ENCODE assay signal across 21 cellular contexts in the genomic region with DNA sequence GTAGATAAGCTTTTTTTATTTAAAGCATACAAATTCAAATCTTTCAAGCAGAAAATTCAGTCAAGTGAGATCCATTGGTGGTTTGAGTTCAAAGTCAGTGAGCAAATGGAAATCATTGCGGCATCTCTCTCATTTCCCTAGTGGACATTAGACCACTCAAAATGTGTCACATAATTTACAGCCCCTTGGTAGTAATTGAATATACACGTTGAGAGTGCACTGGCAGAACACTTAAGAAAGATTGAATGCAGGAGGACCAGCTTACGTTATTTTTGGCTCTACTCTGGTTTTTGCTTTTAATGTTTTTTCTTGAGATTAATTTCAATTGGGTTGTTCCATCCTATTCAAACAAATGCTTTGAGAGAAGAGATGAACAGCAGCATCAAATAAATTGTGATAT.
DNase-seq lines count a peak whose midpoint lies in the region; ATAC-seq and TF ChIP-seq lines count a peak whose summit lies in the region.
"Had no signal": no experiment of that assay in that cellular context is flagged by ENCODE, and none has a peak within 500 bp of the region (broad histone marks: within the 10 kb centered on the region; RNA-seq: fewer than 3 reads in every experiment).

No MANE protein-coding gene starts in this region.

- no peak for TF ChIP-seq EP300 in SK-N-SH (IDR thresholded peaks at IDR 0.05; ENCODE audit: borderline replicate concordance in 1 of 2, low read depth in 1 of 2, low read length in 1 of 2)

- WGBS in SK-N-SH (ENCODE audit: low lambda C conversion rate) = 47% methylated on average over 3 of the region's 3 CpGs

- H3K27ac ChIP-seq in SK-N-SH (ENCODE audit: low read depth in 2 of 2, low read length in 1 of 2) = no peak overlapping the region
- H3K27ac ChIP-seq: 22Rv1 had no signal

- peaks cover 3% of the 10 kb centered on the region for H3F3A ChIP-seq in SK-N-SH (replicated peaks; ENCODE audit: insufficient read depth)

- H3K4me3 ChIP-seq in SK-N-SH (ENCODE audit: low read depth in 2 of 2, low read length in 1 of 2) = no peak overlapping the region

- no peaks in the 10 kb centered on the region for H3K79me2 ChIP-seq in SK-N-SH (ENCODE audit: insufficient read depth)

- peak in 2 of 3 experiments; percentile 67 to 82 for DNase-seq in NCI-H1417 (lab: John Stamatoyannopoulos, UW)
- no peak for DNase-seq in NCI-H1417 treated with DMSO at 0.1 percent for 48 hours (lab: John Stamatoyannopoulos, UW)
- DNase-seq in NCI-H187 treated with DMSO at 0.1 percent for 48 hours (lab: John Stamatoyannopoulos, UW) = peak; percentile 72
- no peak for DNase-seq in SK-N-SH
- DNase-seq in stromal cell of bone marrow (ENCODE audit: low read depth) = peak; percentile 3
- no peak for DNase-seq in HCEC 1CT
- DNase-seq in KG1 (lab: John Stamatoyannopoulos, UW) = no peak
- DNase-seq: AML-193; C1 segment of cervical spinal cord; CD8-positive, alpha-beta T cell; DMS153; Karpas-422; MV-4-11; NCI-H146; NCI-H2081; NCI-H510A treated with DMSO at 0.1 percent for 48 hours; NCI-H748 treated with DMSO at 0.1 percent for 48 hours; SIG-M5 had no signal

- no peaks in the 10 kb centered on the region for H3K9me3 ChIP-seq in SK-N-SH

- H3K36me3 ChIP-seq in SK-N-SH (replicated peaks in 1 of 2; ENCODE audit: control insufficient read depth in 1 of 2, insufficient read depth in 2 of 2, low read length in 1 of 2) = no peaks in the 10 kb centered on the region

- no peak for TF ChIP-seq RAD21 in SK-N-SH (IDR thresholded peaks at IDR 0.05; ENCODE audit: low read length)

- H3K4me1 ChIP-seq in SK-N-SH (ENCODE audit: control insufficient read depth in 1 of 2, insufficient read depth in 2 of 2, low read depth in 1 of 2, low read length in 1 of 2) = no peaks in the 10 kb centered on the region

- POLR2A ChIA-PET in SK-N-SH (lab: Yijun Ruan, JAX) = no interaction called here

- ATAC-seq in GM19324 (IDR thresholded peaks at IDR 0.05; ENCODE audit: low FRiP score, unreplicated experiment) = no peak
- ATAC-seq: CD8-positive, alpha-beta T cell; Panc1 had no signal

- no peak overlapping the region for H3K4me2 ChIP-seq in SK-N-SH

- TF ChIP-seq CTCF in SK-N-SH (IDR thresholded peaks at IDR 0.05) = no peak

- no peaks in the 10 kb centered on the region for H4K20me1 ChIP-seq in SK-N-SH (ENCODE audit: insufficient read depth)

- H2AFZ ChIP-seq in SK-N-SH (ENCODE audit: low read depth) = 0 out of 2 replicates have a peak overlapping the region, but pooled peaks have one; percentile 6

- CTCF ChIA-PET in SK-N-SH (lab: Yijun Ruan, JAX) = no interaction called here

- no peaks in the 10 kb centered on the region for H3K9me2 ChIP-seq in SK-N-SH

- H3K9ac ChIP-seq in SK-N-SH = no peak overlapping the region

- no peaks in the 10 kb centered on the region for H3K27me3 ChIP-seq in SK-N-SH (ENCODE audit: insufficient read depth)

TF ChIP-seq in SK-N-SH, 30 proteins besides CTCF, POLR2A, EP300 and RAD21:
- TF ChIP-seq, protein P1, sequence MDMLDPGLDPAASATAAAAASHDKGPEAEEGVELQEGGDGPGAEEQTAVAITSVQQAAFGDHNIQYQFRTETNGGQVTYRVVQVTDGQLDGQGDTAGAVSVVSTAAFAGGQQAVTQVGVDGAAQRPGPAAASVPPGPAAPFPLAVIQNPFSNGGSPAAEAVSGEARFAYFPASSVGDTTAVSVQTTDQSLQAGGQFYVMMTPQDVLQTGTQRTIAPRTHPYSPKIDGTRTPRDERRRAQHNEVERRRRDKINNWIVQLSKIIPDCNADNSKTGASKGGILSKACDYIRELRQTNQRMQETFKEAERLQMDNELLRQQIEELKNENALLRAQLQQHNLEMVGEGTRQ (IDR thresholded peaks at IDR 0.05; ENCODE audit: borderline replicate concordance, low read depth, low read length) = no peak
- TF ChIP-seq JUND (IDR thresholded peaks at IDR 0.05) = no peak
- TF ChIP-seq RCOR1 (IDR thresholded peaks at IDR 0.05; ENCODE audit: low read length) = no peak
- TF ChIP-seq RFX5 (IDR thresholded peaks at IDR 0.05; ENCODE audit: low read length) = no peak
- TF ChIP-seq, protein P2, sequence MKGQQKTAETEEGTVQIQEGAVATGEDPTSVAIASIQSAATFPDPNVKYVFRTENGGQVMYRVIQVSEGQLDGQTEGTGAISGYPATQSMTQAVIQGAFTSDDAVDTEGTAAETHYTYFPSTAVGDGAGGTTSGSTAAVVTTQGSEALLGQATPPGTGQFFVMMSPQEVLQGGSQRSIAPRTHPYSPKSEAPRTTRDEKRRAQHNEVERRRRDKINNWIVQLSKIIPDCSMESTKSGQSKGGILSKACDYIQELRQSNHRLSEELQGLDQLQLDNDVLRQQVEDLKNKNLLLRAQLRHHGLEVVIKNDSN (IDR thresholded peaks at IDR 0.05; ENCODE audit: borderline replicate concordance, low read depth) = no peak
- TF ChIP-seq SMC3 (IDR thresholded peaks at IDR 0.05; ENCODE audit: low read depth, low read length) = no peak
- no peak for TF ChIP-seq FOSL2 (IDR thresholded peaks at IDR 0.05; ENCODE audit: borderline replicate concordance, low read depth)
- no peak for TF ChIP-seq ELF1 (IDR thresholded peaks at IDR 0.05)
- TF ChIP-seq CHD2 (IDR thresholded peaks at IDR 0.05; ENCODE audit: low read length, partially characterized antibody) = no peak
- TF ChIP-seq TEAD4 (IDR thresholded peaks at IDR 0.05; ENCODE audit: borderline replicate concordance, insufficient read depth) = no peak
- TF ChIP-seq, protein P3, sequence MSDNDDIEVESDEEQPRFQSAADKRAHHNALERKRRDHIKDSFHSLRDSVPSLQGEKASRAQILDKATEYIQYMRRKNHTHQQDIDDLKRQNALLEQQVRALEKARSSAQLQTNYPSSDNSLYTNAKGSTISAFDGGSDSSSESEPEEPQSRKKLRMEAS (IDR thresholded peaks at IDR 0.05; ENCODE audit: low read depth) = no peak
- TF ChIP-seq, protein P4, sequence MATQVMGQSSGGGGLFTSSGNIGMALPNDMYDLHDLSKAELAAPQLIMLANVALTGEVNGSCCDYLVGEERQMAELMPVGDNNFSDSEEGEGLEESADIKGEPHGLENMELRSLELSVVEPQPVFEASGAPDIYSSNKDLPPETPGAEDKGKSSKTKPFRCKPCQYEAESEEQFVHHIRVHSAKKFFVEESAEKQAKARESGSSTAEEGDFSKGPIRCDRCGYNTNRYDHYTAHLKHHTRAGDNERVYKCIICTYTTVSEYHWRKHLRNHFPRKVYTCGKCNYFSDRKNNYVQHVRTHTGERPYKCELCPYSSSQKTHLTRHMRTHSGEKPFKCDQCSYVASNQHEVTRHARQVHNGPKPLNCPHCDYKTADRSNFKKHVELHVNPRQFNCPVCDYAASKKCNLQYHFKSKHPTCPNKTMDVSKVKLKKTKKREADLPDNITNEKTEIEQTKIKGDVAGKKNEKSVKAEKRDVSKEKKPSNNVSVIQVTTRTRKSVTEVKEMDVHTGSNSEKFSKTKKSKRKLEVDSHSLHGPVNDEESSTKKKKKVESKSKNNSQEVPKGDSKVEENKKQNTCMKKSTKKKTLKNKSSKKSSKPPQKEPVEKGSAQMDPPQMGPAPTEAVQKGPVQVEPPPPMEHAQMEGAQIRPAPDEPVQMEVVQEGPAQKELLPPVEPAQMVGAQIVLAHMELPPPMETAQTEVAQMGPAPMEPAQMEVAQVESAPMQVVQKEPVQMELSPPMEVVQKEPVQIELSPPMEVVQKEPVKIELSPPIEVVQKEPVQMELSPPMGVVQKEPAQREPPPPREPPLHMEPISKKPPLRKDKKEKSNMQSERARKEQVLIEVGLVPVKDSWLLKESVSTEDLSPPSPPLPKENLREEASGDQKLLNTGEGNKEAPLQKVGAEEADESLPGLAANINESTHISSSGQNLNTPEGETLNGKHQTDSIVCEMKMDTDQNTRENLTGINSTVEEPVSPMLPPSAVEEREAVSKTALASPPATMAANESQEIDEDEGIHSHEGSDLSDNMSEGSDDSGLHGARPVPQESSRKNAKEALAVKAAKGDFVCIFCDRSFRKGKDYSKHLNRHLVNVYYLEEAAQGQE (IDR thresholded peaks at IDR 0.05; ENCODE audit: low read depth, low read length) = no peak
- no peak for TF ChIP-seq NFIC (IDR thresholded peaks at IDR 0.05; ENCODE audit: borderline replicate concordance)
- no peak for TF ChIP-seq FOXJ3 (CRISPR knock-in tag; IDR thresholded peaks at IDR 0.05)
- TF ChIP-seq MEF2A (IDR thresholded peaks at IDR 0.05; ENCODE audit: borderline replicate concordance, low read depth) = no peak
- TF ChIP-seq, protein P5, sequence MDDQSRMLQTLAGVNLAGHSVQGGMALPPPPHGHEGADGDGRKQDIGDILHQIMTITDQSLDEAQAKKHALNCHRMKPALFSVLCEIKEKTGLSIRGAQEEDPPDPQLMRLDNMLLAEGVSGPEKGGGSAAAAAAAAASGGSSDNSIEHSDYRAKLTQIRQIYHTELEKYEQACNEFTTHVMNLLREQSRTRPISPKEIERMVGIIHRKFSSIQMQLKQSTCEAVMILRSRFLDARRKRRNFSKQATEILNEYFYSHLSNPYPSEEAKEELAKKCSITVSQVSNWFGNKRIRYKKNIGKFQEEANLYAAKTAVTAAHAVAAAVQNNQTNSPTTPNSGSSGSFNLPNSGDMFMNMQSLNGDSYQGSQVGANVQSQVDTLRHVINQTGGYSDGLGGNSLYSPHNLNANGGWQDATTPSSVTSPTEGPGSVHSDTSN (IDR thresholded peaks at IDR 0.05) = no peak
- no peak for TF ChIP-seq TAF1 (IDR thresholded peaks at IDR 0.05; ENCODE audit: borderline replicate concordance, low read depth, low read length)
- TF ChIP-seq SIN3A (IDR thresholded peaks at IDR 0.05; ENCODE audit: borderline replicate concordance, low read depth, low read length) = no peak

Comparison
In these comparisons a context has a peak if more than half of its experiments do, and no peak if none do; other contexts are left out.
1. DNase-seq: peak in NCI-H1417 (2 of 3), NCI-H187 treated with DMSO at 0.1 percent for 48 hours (single experiment) and stromal cell of bone marrow (single experiment); none in NCI-H1417 treated with DMSO at 0.1 percent for 48 hours (single experiment), SK-N-SH (single experiment), HCEC 1CT (single experiment) and KG1 (single experiment).